Comparison of ENCODE assay signal across 2 cellular contexts in genomic region chr20:23157741-23158140, GRCh38.
TF ChIP-seq lines count a peak whose summit lies in the region.

No MANE protein-coding gene starts in this region.

TF ChIP-seq in IMR-90, 13 proteins besides CTCF, POLR2A, EP300 and RAD21:
- TF ChIP-seq MAZ (IDR thresholded peaks at IDR 0.05; ENCODE audit: borderline replicate concordance, low read depth, low read length) (no peak), MAFK (IDR thresholded peaks at IDR 0.05; ENCODE audit: low read depth, low read length) (no peak)

TF ChIP-seq in SK-N-SH, 30 proteins besides CTCF, POLR2A, EP300 and RAD21:
- TF ChIP-seq SMC3 (IDR thresholded peaks at IDR 0.05; ENCODE audit: low read depth, low read length) (no peak), RXRA (IDR thresholded peaks at IDR 0.05; ENCODE audit: borderline replicate concordance, low read depth) (no peak)
